In genomic region chr3:148865039-148865438, GRCh38 we compare ENCODE assay signal across 1 cellular context.
TF ChIP-seq lines count a peak whose summit lies in the region.

TSS of gene CPA3 (plus strand) at chr3:148865296. CDS start at chr3:148865308, 12 bp downstream.

TF ChIP-seq in GM23338, 12 proteins besides CTCF, POLR2A, EP300 and RAD21 (continued from another document):
- TF ChIP-seq REST (IDR thresholded peaks at IDR 0.05; ENCODE audit: unreplicated experiment) (no peak), POLR2AphosphoS5 (IDR thresholded peaks at IDR 0.05; ENCODE audit: low read depth) (no peak)
